Comparison of ENCODE assay signal across 20 cellular contexts in genomic region chr18:21047116-21047515, GRCh38.
DNase-seq lines count a peak whose midpoint lies in the region; ATAC-seq and TF ChIP-seq lines count a peak whose summit lies in the region.
"Had no signal": no experiment of that assay in that cellular context is flagged by ENCODE, and none has a peak within 500 bp of the region (broad histone marks: within the 10 kb centered on the region; RNA-seq: fewer than 3 reads in every experiment).

No MANE protein-coding gene starts in this region.

- ATAC-seq in CD8-positive, alpha-beta T cell, result no peak
- ATAC-seq in T-helper 17 cell (no peak), HG03342 (IDR thresholded peaks at IDR 0.05; ENCODE audit: unreplicated experiment) (no peak)
- ATAC-seq in stimulated activated effector memory CD8-positive, alpha-beta T cell treated with anti-CD3 and anti-CD28 coated beads, Interleukin-12 subunit alpha, Interleukin-12 subunit beta, amount 100 ng/mL, for 72 hours, result no peak

- no peak overlapping the region for H3K4me3 Mint-ChIP-seq in CD8-positive, alpha-beta T cell
- H3K4me3 Mint-ChIP-seq in T-helper 17 cell, result peak overlapping the region; percentile 12
- no peak overlapping the region for H3K4me3 Mint-ChIP-seq in stimulated activated effector memory CD8-positive, alpha-beta T cell treated with anti-CD3 and anti-CD28 coated beads, Interleukin-12 subunit alpha, Interleukin-12 subunit beta, amount 100 ng/mL, for 72 hours
- H3K4me3 Mint-ChIP-seq: CD14-positive monocyte had no signal

- no peak for DNase-seq in CD8-positive, alpha-beta T cell
- no peak for DNase-seq in T-helper 17 cell
- DNase-seq in fibroblast of mammary gland (ENCODE audit: low read depth), result peak; percentile 17
- DNase-seq in stimulated activated effector memory CD8-positive, alpha-beta T cell treated with anti-CD3 and anti-CD28 coated beads, Interleukin-12 subunit alpha, Interleukin-12 subunit beta, amount 100 ng/mL, for 72 hours (ENCODE audit: low spot score in 2 of 2), result no peak
- DNase-seq in adrenal gland, result no peak
- DNase-seq in DMS53 (lab: John Stamatoyannopoulos, UW), result no peak
- DNase-seq: ACHN, AML-193, DND-41, H7, NCI-H1930, NCI-H2171, NCI-H446, OCI-M1, RPMI8226, SIG-M5 had no signal

- H3K27me3 ChIP-seq in CD8-positive, alpha-beta T cell (ENCODE audit: insufficient read depth, low read length), result no peaks in the 10 kb centered on the region
- H3K27me3 ChIP-seq in adrenal gland, result no peaks in the 10 kb centered on the region

- H3K9me3 Mint-ChIP-seq in CD8-positive, alpha-beta T cell, result no peaks in the 10 kb centered on the region
- H3K9me3 Mint-ChIP-seq in stimulated activated effector memory CD8-positive, alpha-beta T cell treated with anti-CD3 and anti-CD28 coated beads, Interleukin-12 subunit alpha, Interleukin-12 subunit beta, amount 100 ng/mL, for 72 hours, result no peaks in the 10 kb centered on the region
- H3K9me3 Mint-ChIP-seq: CD14-positive monocyte, IgD-negative memory B cell had no signal

- H3K4me3 ChIP-seq in CD8-positive, alpha-beta T cell (ENCODE audit: low read depth, low read length), result no peak overlapping the region
- no peak overlapping the region for H3K4me3 ChIP-seq in fibroblast of mammary gland (ENCODE audit: control insufficient read depth, low read depth, low read length)
- no peak overlapping the region for H3K4me3 ChIP-seq in adrenal gland

- H3K27ac Mint-ChIP-seq in CD8-positive, alpha-beta T cell, result peak overlapping the region; percentile 27
- no peak overlapping the region for H3K27ac Mint-ChIP-seq in T-helper 17 cell
- H3K27ac Mint-ChIP-seq in stimulated activated effector memory CD8-positive, alpha-beta T cell treated with anti-CD3 and anti-CD28 coated beads, Interleukin-12 subunit alpha, Interleukin-12 subunit beta, amount 100 ng/mL, for 72 hours, result peak overlapping the region; percentile 60

- no peaks in the 10 kb centered on the region for H3K27me3 Mint-ChIP-seq in CD8-positive, alpha-beta T cell (ENCODE audit: low read depth)
- no peaks in the 10 kb centered on the region for H3K27me3 Mint-ChIP-seq in T-helper 17 cell
- H3K27me3 Mint-ChIP-seq: IgD-negative memory B cell had no signal

- TF ChIP-seq CTCF in CD8-positive, alpha-beta T cell (IDR thresholded peaks at IDR 0.05), result no peak
- TF ChIP-seq CTCF in fibroblast of mammary gland (conservative IDR thresholded peaks at IDR 0.05; ENCODE audit: control insufficient read depth, insufficient read depth, low read depth, low read length), result no peak
- no peak for TF ChIP-seq CTCF in adrenal gland (IDR thresholded peaks at IDR 0.05)

- no peak overlapping the region for H3K27ac ChIP-seq in CD8-positive, alpha-beta T cell (ENCODE audit: low read depth, low read length)
- no peak overlapping the region for H3K27ac ChIP-seq in adrenal gland
- H3K27ac ChIP-seq: HL-60 had no signal

- H3K36me3 ChIP-seq in CD8-positive, alpha-beta T cell (ENCODE audit: insufficient read depth, low read length), result peaks cover 4% of the 10 kb centered on the region
- no peaks in the 10 kb centered on the region for H3K36me3 ChIP-seq in adrenal gland (replicated peaks in 1 of 2)

- H3K4me1 Mint-ChIP-seq in CD8-positive, alpha-beta T cell (ENCODE audit: low read depth), result peaks cover 47% of the 10 kb centered on the region
- H3K4me1 Mint-ChIP-seq in T-helper 17 cell, result peaks cover 29% of the 10 kb centered on the region
- H3K4me1 Mint-ChIP-seq in stimulated activated effector memory CD8-positive, alpha-beta T cell treated with anti-CD3 and anti-CD28 coated beads, Interleukin-12 subunit alpha, Interleukin-12 subunit beta, amount 100 ng/mL, for 72 hours, result peaks cover 33% of the 10 kb centered on the region

- intact Hi-C loops in CD8-positive, alpha-beta T cell (cut with DNase I, micrococcal nuclease), result no loop called here
- intact Hi-C loops in adrenal gland (cut with DNase I), result no loop called here

- H3K9me3 ChIP-seq in CD8-positive, alpha-beta T cell (ENCODE audit: low read length), result no peaks in the 10 kb centered on the region
- H3K9me3 ChIP-seq in T-helper 17 cell (ENCODE audit: control insufficient read depth, low read length, poor library complexity, severe bottlenecking) (no peaks in the 10 kb centered on the region), adrenal gland (replicated peaks in 1 of 3) (no peaks in the 10 kb centered on the region)

- WGBS in adrenal gland, 4 donors, result 57 to 87% (median 69%) methylated on average over 1 of the region's 1 CpG

- H3K4me1 ChIP-seq in CD8-positive, alpha-beta T cell (ENCODE audit: insufficient read depth, low read length), result peaks cover 31% of the 10 kb centered on the region
- H3K4me1 ChIP-seq in adrenal gland (replicated peaks in 1 of 2), result peaks cover 9 to 51% of the 10 kb centered on the region in 2 donors

- no peak for TF ChIP-seq POLR2A in adrenal gland (IDR thresholded peaks at IDR 0.05)

- H3K36me3 Mint-ChIP-seq in CD8-positive, alpha-beta T cell, result peaks cover 47% of the 10 kb centered on the region
- H3K36me3 Mint-ChIP-seq in T-helper 17 cell (ENCODE audit: low read depth), result peaks cover 2% of the 10 kb centered on the region
- H3K36me3 Mint-ChIP-seq in stimulated activated effector memory CD8-positive, alpha-beta T cell treated with anti-CD3 and anti-CD28 coated beads, Interleukin-12 subunit alpha, Interleukin-12 subunit beta, amount 100 ng/mL, for 72 hours, result peaks cover 62% of the 10 kb centered on the region
- H3K36me3 Mint-ChIP-seq: IgD-negative memory B cell had no signal

- POLR2A ChIA-PET in CD8-positive, alpha-beta T cell (lab: Charles Lee), result no interaction called here

- CTCF ChIA-PET in CD8-positive, alpha-beta T cell (lab: Charles Lee), result no interaction called here
